ENCODE assay signal across 18 cellular contexts in genomic region chr19:19649159-19649558, GRCh38. TPM values are rescaled to one million over a fixed set of nuclear protein-coding genes. Genes with fewer than 3 reads are reported as not detected.
DNase-seq lines count a peak whose midpoint lies in the region; ATAC-seq and TF ChIP-seq lines count a peak whose summit lies in the region.
"Had no signal": no experiment of that assay in that cellular context is flagged by ENCODE, and none has a peak within 500 bp of the region (broad histone marks: within the 10 kb centered on the region; RNA-seq: fewer than 3 reads in every experiment).

No MANE protein-coding gene starts in this region.

- H3K4me3 ChIP-seq in HEK293 (ENCODE audit: low read depth, low read length) (no peak overlapping the region), SK-N-SH (ENCODE audit: low read depth in 2 of 2, low read length in 1 of 2) (no peak overlapping the region)
- H3K4me3 ChIP-seq: A549, Peyer's patch had no signal

- no peaks in the 10 kb centered on the region for H3K9me2 ChIP-seq in SK-N-SH

- H3K9ac ChIP-seq in SK-N-SH = no peak overlapping the region

- no peaks in the 10 kb centered on the region for H3K27me3 Mint-ChIP-seq in activated naive CD4-positive, alpha-beta T cell treated with anti-CD3 and anti-CD28 coated beads, Interleukin-2, amount 10 ng/mL, durations not matched to agents 7 days and 5 days
- no peaks in the 10 kb centered on the region for H3K27me3 Mint-ChIP-seq in activated naive CD8-positive, alpha-beta T cell treated with anti-CD3 and anti-CD28 coated beads, Interleukin-2, amount 10 ng/mL, durations not matched to agents 7 days and 5 days
- no peaks in the 10 kb centered on the region for H3K27me3 Mint-ChIP-seq in stimulated activated memory B cell treated with anti-CD40 and anti-IgM and Interleukin-4, amounts not matched to agents 10 μg/mL and 1 μg/mL and 100 μg/mL, for 72 hours

- no peaks in the 10 kb centered on the region for H4K20me1 ChIP-seq in SK-N-SH (ENCODE audit: insufficient read depth)

- peaks cover 57% of the 10 kb centered on the region for H3K36me3 Mint-ChIP-seq in activated naive CD4-positive, alpha-beta T cell treated with anti-CD3 and anti-CD28 coated beads, Interleukin-2, amount 10 ng/mL, durations not matched to agents 7 days and 5 days
- peaks cover 16% of the 10 kb centered on the region for H3K36me3 Mint-ChIP-seq in activated naive CD8-positive, alpha-beta T cell treated with anti-CD3 and anti-CD28 coated beads, Interleukin-2, amount 10 ng/mL, durations not matched to agents 7 days and 5 days
- peaks cover 73% of the 10 kb centered on the region for H3K36me3 Mint-ChIP-seq in stimulated activated memory B cell treated with anti-CD40 and anti-IgM and Interleukin-4, amounts not matched to agents 10 μg/mL and 1 μg/mL and 100 μg/mL, for 72 hours

- H3K4me2 ChIP-seq in SK-N-SH = no peak overlapping the region
- H3K4me2 ChIP-seq: A549 had no signal

- no peak overlapping the region for H3K4me3 Mint-ChIP-seq in activated naive CD4-positive, alpha-beta T cell treated with anti-CD3 and anti-CD28 coated beads, Interleukin-2, amount 10 ng/mL, durations not matched to agents 7 days and 5 days
- no peak overlapping the region for H3K4me3 Mint-ChIP-seq in activated naive CD8-positive, alpha-beta T cell treated with anti-CD3 and anti-CD28 coated beads, Interleukin-2, amount 10 ng/mL, durations not matched to agents 7 days and 5 days
- H3K4me3 Mint-ChIP-seq in stimulated activated memory B cell treated with anti-CD40 and anti-IgM and Interleukin-4, amounts not matched to agents 10 μg/mL and 1 μg/mL and 100 μg/mL, for 72 hours = no peak overlapping the region

- TF ChIP-seq CTCF in HEK293 (tag by site-specific recombination; IDR thresholded peaks at IDR 0.05) (no peak), SK-N-SH (IDR thresholded peaks at IDR 0.05) (no peak), GM20000 (IDR thresholded peaks at IDR 0.05; ENCODE audit: extremely low read depth, missing control alignments) (no peak)

- CTCF ChIA-PET in activated naive CD4-positive, alpha-beta T cell treated with anti-CD3 and anti-CD28 coated beads, Interleukin-2, amount 10 ng/mL, durations not matched to agents 7 days and 5 days (lab: Charles Lee) = interaction anchor here (0.8 kb wide), 1 partner anchor 118 kb away, joined by 3 read pairs; no protein-coding TSS in a partner anchor
- CTCF ChIA-PET in HEK293 (lab: Yijun Ruan, JAX) (interaction anchor here (1.8 kb wide), 1 partner anchor 13 kb away, joined by 4 read pairs; no protein-coding TSS in a partner anchor), SK-N-SH (lab: Yijun Ruan, JAX) (interaction anchor here (5.5 kb wide), 1 partner anchor 117 kb away, joined by 49 read pairs; no protein-coding TSS in a partner anchor)

- TF ChIP-seq RAD21 in SK-N-SH (IDR thresholded peaks at IDR 0.05; ENCODE audit: low read length) = no peak

- 87% methylated on average over 6 of the region's 6 CpGs for WGBS in SK-N-SH (ENCODE audit: low lambda C conversion rate)

- no peaks in the 10 kb centered on the region for H3K27me3 ChIP-seq in SK-N-SH (ENCODE audit: insufficient read depth)
- H3K27me3 ChIP-seq: Peyer's patch had no signal

- no peak for DNase-seq in activated naive CD4-positive, alpha-beta T cell treated with anti-CD3 and anti-CD28 coated beads, Interleukin-2, amount 10 ng/mL, durations not matched to agents 7 days and 5 days
- DNase-seq in activated naive CD4-positive, alpha-beta T cell (lab: John Stamatoyannopoulos, UW) = no peak
- no peak for DNase-seq in activated naive CD8-positive, alpha-beta T cell treated with anti-CD3 and anti-CD28 coated beads, Interleukin-2, amount 10 ng/mL, durations not matched to agents 7 days and 5 days
- DNase-seq in SK-N-SH = no peak
- DNase-seq in GM20000 (ENCODE audit: low spot score) = no peak
- DNase-seq in effector CD8-positive, alpha-beta T cell (lab: John Stamatoyannopoulos, UW) = no peak
- DNase-seq: C1 segment of cervical spinal cord, COR-L47, Karpas-422, MM.1S, NCI-H1092 treated with DMSO at 0.1 percent for 48 hours, NCI-H1694, NCI-H524, Peyer's patch, SHP77 had no signal

- TF ChIP-seq EP300 in SK-N-SH (IDR thresholded peaks at IDR 0.05; ENCODE audit: borderline replicate concordance in 1 of 2, low read depth in 1 of 2, low read length in 1 of 2) = no peak

- H3K27ac ChIP-seq in HEK293 (ENCODE audit: extremely low read depth, low read depth, low read length) (no peak overlapping the region), SK-N-SH (ENCODE audit: low read depth in 2 of 2, low read length in 1 of 2) (no peak overlapping the region)
- H3K27ac ChIP-seq: A549, Peyer's patch had no signal

- no peak overlapping the region for H2AFZ ChIP-seq in SK-N-SH (ENCODE audit: low read depth)

- POLR2A ChIA-PET in HEK293 (lab: Yijun Ruan, JAX) = no interaction called here
- POLR2A ChIA-PET in activated naive CD8-positive, alpha-beta T cell treated with anti-CD3 and anti-CD28 coated beads, Interleukin-2, amount 10 ng/mL, durations not matched to agents 7 days and 5 days (lab: Charles Lee) = interaction anchor here (3.3 kb wide), 1 partner anchor 13 kb away, joined by 10 read pairs; no protein-coding TSS in a partner anchor
- POLR2A ChIA-PET in SK-N-SH (lab: Yijun Ruan, JAX) = no interaction called here

- H3K9me3 Mint-ChIP-seq in activated naive CD4-positive, alpha-beta T cell treated with anti-CD3 and anti-CD28 coated beads, Interleukin-2, amount 10 ng/mL, durations not matched to agents 7 days and 5 days = no peaks in the 10 kb centered on the region
- H3K9me3 Mint-ChIP-seq in activated naive CD8-positive, alpha-beta T cell treated with anti-CD3 and anti-CD28 coated beads, Interleukin-2, amount 10 ng/mL, durations not matched to agents 7 days and 5 days = no peaks in the 10 kb centered on the region
- no peaks in the 10 kb centered on the region for H3K9me3 Mint-ChIP-seq in stimulated activated memory B cell treated with anti-CD40 and anti-IgM and Interleukin-4, amounts not matched to agents 10 μg/mL and 1 μg/mL and 100 μg/mL, for 72 hours

- H3K36me3 ChIP-seq in HEK293 (ENCODE audit: control insufficient read depth in 2 of 2, insufficient read depth in 1 of 2, low read length in 2 of 2) (peaks cover 12 to 91% of the 10 kb centered on the region in 2 experiments), SK-N-SH (replicated peaks in 1 of 2; ENCODE audit: control insufficient read depth in 1 of 2, insufficient read depth in 2 of 2, low read length in 1 of 2) (peaks cover 7 to 82% of the 10 kb centered on the region in 2 experiments)

- H3K4me1 ChIP-seq in HEK293 (ENCODE audit: control insufficient read depth, insufficient read depth, low read length) (no peaks in the 10 kb centered on the region), SK-N-SH (ENCODE audit: control insufficient read depth in 1 of 2, insufficient read depth in 2 of 2, low read depth in 1 of 2, low read length in 1 of 2) (peaks cover 0 to 2% of the 10 kb centered on the region in 2 experiments; a peak in 1 of 4 replicates)
- H3K4me1 ChIP-seq: A549, Peyer's patch had no signal

- H3K27ac Mint-ChIP-seq in activated naive CD4-positive, alpha-beta T cell treated with anti-CD3 and anti-CD28 coated beads, Interleukin-2, amount 10 ng/mL, durations not matched to agents 7 days and 5 days = peak overlapping the region; percentile 68
- H3K27ac Mint-ChIP-seq in activated naive CD8-positive, alpha-beta T cell treated with anti-CD3 and anti-CD28 coated beads, Interleukin-2, amount 10 ng/mL, durations not matched to agents 7 days and 5 days = peak overlapping the region; percentile 1
- peak overlapping the region; percentile 61 for H3K27ac Mint-ChIP-seq in stimulated activated memory B cell treated with anti-CD40 and anti-IgM and Interleukin-4, amounts not matched to agents 10 μg/mL and 1 μg/mL and 100 μg/mL, for 72 hours

- H3K4me1 Mint-ChIP-seq in activated naive CD4-positive, alpha-beta T cell treated with anti-CD3 and anti-CD28 coated beads, Interleukin-2, amount 10 ng/mL, durations not matched to agents 7 days and 5 days = peaks cover 2% of the 10 kb centered on the region
- H3K4me1 Mint-ChIP-seq in activated naive CD8-positive, alpha-beta T cell treated with anti-CD3 and anti-CD28 coated beads, Interleukin-2, amount 10 ng/mL, durations not matched to agents 7 days and 5 days = no peaks in the 10 kb centered on the region
- peaks cover 4% of the 10 kb centered on the region for H3K4me1 Mint-ChIP-seq in stimulated activated memory B cell treated with anti-CD40 and anti-IgM and Interleukin-4, amounts not matched to agents 10 μg/mL and 1 μg/mL and 100 μg/mL, for 72 hours

- H3K79me2 ChIP-seq in SK-N-SH (ENCODE audit: insufficient read depth) = no peaks in the 10 kb centered on the region

- peaks cover 3% of the 10 kb centered on the region for H3F3A ChIP-seq in SK-N-SH (replicated peaks; ENCODE audit: insufficient read depth)

- no peak for ATAC-seq in activated naive CD8-positive, alpha-beta T cell treated with anti-CD3 and anti-CD28 coated beads, Interleukin-2, amount 10 ng/mL, durations not matched to agents 7 days and 5 days (ENCODE audit: low read depth)
- ATAC-seq in stimulated activated memory B cell treated with anti-CD40 and anti-IgM and Interleukin-4, amounts not matched to agents 10 μg/mL and 1 μg/mL and 100 μg/mL, for 72 hours = no peak
- ATAC-seq: A549 had no signal

- no peaks in the 10 kb centered on the region for H3K9me3 ChIP-seq in HEK293 (ENCODE audit: control insufficient read depth, insufficient read depth, low read depth, low read length)
- no peaks in the 10 kb centered on the region for H3K9me3 ChIP-seq in SK-N-SH
- H3K9me3 ChIP-seq: A549, Peyer's patch had no signal

RNA-seq across cellular contexts. Expression of gene GMIP, which starts 5.7 kb away (rescaled TPM):
- 100 to 1,000 TPM; 128 to 135 TPM for total RNA-seq in activated naive CD8-positive, alpha-beta T cell treated with anti-CD3 and anti-CD28 coated beads, Interleukin-2, amount 10 ng/mL, durations not matched to agents 7 days and 5 days
- 5.3 and 6.3 TPM in 2 replicates for polyA plus RNA-seq in SK-N-SH (2012; rRNA removed)
- polyA plus RNA-seq in SK-N-SH (2012; cell fraction: cytosol; rRNA removed) = 2.4 and 3.9 TPM in 2 replicates
- polyA plus RNA-seq in SK-N-SH (2012; cell fraction: nucleus; rRNA removed) = 40.0 and 43.5 TPM in 2 replicates

RNA-seq across cellular contexts. Expression of gene ATP13A1, which starts 14.3 kb away (rescaled TPM):
- 100 to 1,000 TPM; 108 to 115 TPM for total RNA-seq in activated naive CD8-positive, alpha-beta T cell treated with anti-CD3 and anti-CD28 coated beads, Interleukin-2, amount 10 ng/mL, durations not matched to agents 7 days and 5 days
- 49.6 and 67.9 TPM in 2 replicates for polyA plus RNA-seq in SK-N-SH (2012; rRNA removed)
- 15.5 and 24.3 TPM in 2 replicates for polyA plus RNA-seq in SK-N-SH (2012; cell fraction: cytosol; rRNA removed)
- 367 and 465 TPM in 2 replicates for polyA plus RNA-seq in SK-N-SH (2012; cell fraction: nucleus; rRNA removed)

RNA-seq across cellular contexts. Expression of gene ZNF101, which starts 19.5 kb away (rescaled TPM):
- total RNA-seq in activated naive CD8-positive, alpha-beta T cell treated with anti-CD3 and anti-CD28 coated beads, Interleukin-2, amount 10 ng/mL, durations not matched to agents 7 days and 5 days = 100 to 1,000 TPM; 123 to 126 TPM
- polyA plus RNA-seq in SK-N-SH (2012; rRNA removed) = 2.4 and 3.8 TPM in 2 replicates
- 2.6 and 3.2 TPM in 2 replicates for polyA plus RNA-seq in SK-N-SH (2012; cell fraction: cytosol; rRNA removed)
- polyA plus RNA-seq in SK-N-SH (2012; cell fraction: nucleus; rRNA removed) = 3.0 and 5.6 TPM in 2 replicates

RNA-seq across cellular contexts. Expression of gene LPAR2, which starts 21.1 kb away (rescaled TPM):
- total RNA-seq in activated naive CD8-positive, alpha-beta T cell treated with anti-CD3 and anti-CD28 coated beads, Interleukin-2, amount 10 ng/mL, durations not matched to agents 7 days and 5 days = 10 to 100 TPM; 73.6 to 73.8 TPM
- polyA plus RNA-seq in SK-N-SH (2012; rRNA removed) = 4.3 and 4.5 TPM in 2 replicates
- polyA plus RNA-seq in SK-N-SH (2012; cell fraction: cytosol; rRNA removed) = 1.1 and 1.7 TPM in 2 replicates
- polyA plus RNA-seq in SK-N-SH (2012; cell fraction: nucleus; rRNA removed) = 33.9 and 35.0 TPM in 2 replicates

RNA-seq across cellular contexts. Expression of gene PBX4, which starts 30.7 kb away (rescaled TPM):
- total RNA-seq in activated naive CD8-positive, alpha-beta T cell treated with anti-CD3 and anti-CD28 coated beads, Interleukin-2, amount 10 ng/mL, durations not matched to agents 7 days and 5 days = 10 to 100 TPM; 41.3 to 46.1 TPM
- polyA plus RNA-seq in SK-N-SH (2012; rRNA removed) = 5.1 and 6.4 TPM in 2 replicates
- 1.7 and 2.7 TPM in 2 replicates for polyA plus RNA-seq in SK-N-SH (2012; cell fraction: cytosol; rRNA removed)
- 22.9 and 27.6 TPM in 2 replicates for polyA plus RNA-seq in SK-N-SH (2012; cell fraction: nucleus; rRNA removed)

Comparison
In these comparisons a context has a peak if more than half of its experiments do, and no peak if none do; other contexts are left out.
1. H3K27ac Mint-ChIP-seq: peak in every context shown above with its lines; median percentile 68 in activated naive CD4-positive, alpha-beta T cell treated with anti-CD3 and anti-CD28 coated beads, Interleukin-2, amount 10 ng/mL, durations not matched to agents 7 days and 5 days; 61 in stimulated activated memory B cell treated with anti-CD40 and anti-IgM and Interleukin-4, amounts not matched to agents 10 μg/mL and 1 μg/mL and 100 μg/mL, for 72 hours; 1 in activated naive CD8-positive, alpha-beta T cell treated with anti-CD3 and anti-CD28 coated beads, Interleukin-2, amount 10 ng/mL, durations not matched to agents 7 days and 5 days.